15 cellular contexts compared by ENCODE assay signal in genomic region chr1:68211781-68212180, GRCh38. TPM values are rescaled to one million over a fixed set of nuclear protein-coding genes. Genes with fewer than 3 reads are reported as not detected.
"Had no signal": no experiment of that assay in that cellular context is flagged by ENCODE, and none has a peak within 500 bp of the region (broad histone marks: within the 10 kb centered on the region; RNA-seq: fewer than 3 reads in every experiment).

No MANE protein-coding gene starts in this region.

- H3K4me1 Mint-ChIP-seq: activated T-helper 17 cell treated with anti-CD3 and anti-CD28 coated beads, Interleukin-2, amount 50 U/mL, for 72 hours; T-cell had no signal

- H3K9me3 ChIP-seq: thoracic aorta, upper lobe of right lung had no signal

- H3K27ac Mint-ChIP-seq: activated T-helper 17 cell treated with anti-CD3 and anti-CD28 coated beads, Interleukin-2, amount 50 U/mL, for 72 hours; progenitor cell of endocrine pancreas; T-cell; T-helper 2 cell treated with Interferon-gamma antibody and Interleukin-4, amounts not matched to agents 5 μg/mL and 100 μg/mL, for 36 hours had no signal

- H3K4me3 ChIP-seq: dorsolateral prefrontal cortex, thoracic aorta, upper lobe of right lung had no signal

- DNase-seq: activated T-cell treated with anti-CD3 and anti-CD28 coated beads, Interleukin-2, amount 50 U/mL, for 1 hour; aorta; central memory CD4-positive, alpha-beta T cell; dorsolateral prefrontal cortex; left ventricle myocardium superior; mammary epithelial cell; stimulated activated CD4-positive, alpha-beta T cell treated with anti-CD3 and anti-CD28 coated beads, Interleukin-4, amount 100 ng/mL, for 24 hours; stimulated activated naive CD4-positive, alpha-beta T cell treated with Interleukin-2 at 50 U/mL for 16 hours; T-cell; upper lobe of right lung had no signal

- H3K36me3 Mint-ChIP-seq: T-cell had no signal

- H3K9me3 Mint-ChIP-seq: activated T-helper 17 cell treated with anti-CD3 and anti-CD28 coated beads, Interleukin-2, amount 50 U/mL, for 72 hours; T-helper 2 cell treated with Interferon-gamma antibody and Interleukin-4, amounts not matched to agents 5 μg/mL and 100 μg/mL, for 36 hours had no signal

- H3K27me3 Mint-ChIP-seq: progenitor cell of endocrine pancreas had no signal

- H3K27ac ChIP-seq: thoracic aorta, upper lobe of right lung had no signal

- H3K4me3 Mint-ChIP-seq: activated T-helper 17 cell treated with anti-CD3 and anti-CD28 coated beads, Interleukin-2, amount 50 U/mL, for 72 hours; T-cell; T-helper 2 cell treated with Interferon-gamma antibody and Interleukin-4, amounts not matched to agents 5 μg/mL and 100 μg/mL, for 36 hours had no signal

- H3K27me3 ChIP-seq: upper lobe of right lung had no signal

- H3K36me3 ChIP-seq: thoracic aorta, upper lobe of right lung had no signal

RNA-seq across cellular contexts. Expression of gene WLS, which starts 20.5 kb away (rescaled TPM):
- total RNA-seq: activated naive CD4-positive, alpha-beta T cell treated with anti-CD3 and anti-CD28 coated beads, Interleukin-2, amount 50 U/mL, for 72 hours had no signal
